Comparison of ENCODE assay signal across 1 cellular context in the genomic region with DNA sequence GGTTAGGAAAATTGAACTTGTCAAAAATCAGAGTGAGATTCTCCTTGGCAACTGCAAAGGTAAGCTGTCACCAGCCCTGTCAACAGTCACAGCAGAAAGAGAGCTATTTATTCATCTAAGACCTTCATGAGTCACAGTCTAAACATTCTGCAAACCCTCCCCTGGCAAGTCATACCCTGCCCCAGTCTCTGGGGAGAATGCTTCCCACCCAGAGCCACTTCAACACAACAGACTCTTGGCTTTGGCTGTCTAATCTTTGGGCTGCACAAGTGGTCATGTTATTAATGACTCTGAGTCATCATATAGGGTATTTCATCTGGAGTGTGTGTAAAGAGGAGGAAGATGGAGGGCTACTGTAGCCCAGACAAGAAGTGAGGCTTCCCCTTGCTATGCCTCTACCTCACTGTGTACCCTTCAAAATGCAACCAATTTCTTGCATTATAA.
TF ChIP-seq lines count a peak whose summit lies in the region.

No MANE protein-coding gene starts in this region.

TF ChIP-seq in K562, 482 proteins besides CTCF, POLR2A, EP300 and RAD21 (continued from another document and continues in another):
- peak; percentile 10; the same call in 1 of the 2 replicates for TF ChIP-seq STAT5A (IDR thresholded peaks at IDR 0.05; ENCODE audit: borderline replicate concordance, low read length)
- no peak for TF ChIP-seq KAT2B (IDR thresholded peaks at IDR 0.05; ENCODE audit: low read depth, low read length)
- TF ChIP-seq ZNF431 (CRISPR knock-in tag; IDR thresholded peaks at IDR 0.05), result no peak
- no peak for TF ChIP-seq ELF4 (CRISPR knock-in tag; IDR thresholded peaks at IDR 0.05)
- TF ChIP-seq SPI1 (IDR thresholded peaks at IDR 0.05; ENCODE audit: borderline replicate concordance, low read depth, low read length), result no peak
- TF ChIP-seq BRF1 (IDR thresholded peaks at IDR 0.05; ENCODE audit: borderline replicate concordance, extremely low read depth, insufficient read length), result no peak
- no peak for TF ChIP-seq RERE (CRISPR knock-in tag; IDR thresholded peaks at IDR 0.05; ENCODE audit: borderline replicate concordance)
- peak in 1 of 2 experiments; percentile 53; a peak in 1 of 4 replicates for TF ChIP-seq TRIM24 (IDR thresholded peaks at IDR 0.05)
- no peak for TF ChIP-seq BRCA1 (IDR thresholded peaks at IDR 0.05)
- no peak for TF ChIP-seq BRCA1 (CRISPR knock-in tag; IDR thresholded peaks at IDR 0.05)
- TF ChIP-seq, protein P1, sequence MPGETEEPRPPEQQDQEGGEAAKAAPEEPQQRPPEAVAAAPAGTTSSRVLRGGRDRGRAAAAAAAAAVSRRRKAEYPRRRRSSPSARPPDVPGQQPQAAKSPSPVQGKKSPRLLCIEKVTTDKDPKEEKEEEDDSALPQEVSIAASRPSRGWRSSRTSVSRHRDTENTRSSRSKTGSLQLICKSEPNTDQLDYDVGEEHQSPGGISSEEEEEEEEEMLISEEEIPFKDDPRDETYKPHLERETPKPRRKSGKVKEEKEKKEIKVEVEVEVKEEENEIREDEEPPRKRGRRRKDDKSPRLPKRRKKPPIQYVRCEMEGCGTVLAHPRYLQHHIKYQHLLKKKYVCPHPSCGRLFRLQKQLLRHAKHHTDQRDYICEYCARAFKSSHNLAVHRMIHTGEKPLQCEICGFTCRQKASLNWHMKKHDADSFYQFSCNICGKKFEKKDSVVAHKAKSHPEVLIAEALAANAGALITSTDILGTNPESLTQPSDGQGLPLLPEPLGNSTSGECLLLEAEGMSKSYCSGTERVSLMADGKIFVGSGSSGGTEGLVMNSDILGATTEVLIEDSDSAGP (CRISPR knock-in tag; IDR thresholded peaks at IDR 0.05), result no peak
- no peak for TF ChIP-seq GTF2E2 (tag; IDR thresholded peaks at IDR 0.05)
- no peak for TF ChIP-seq FUS (optimal IDR thresholded peaks at IDR 0.05; ENCODE audit: low read depth, low read length)
- TF ChIP-seq KLF6 (CRISPR knock-in tag; IDR thresholded peaks at IDR 0.05; ENCODE audit: borderline replicate concordance), result no peak
- TF ChIP-seq GABPA (tag; conservative IDR thresholded peaks at IDR 0.05; ENCODE audit: low read depth), result no peak
- TF ChIP-seq ZEB2 (IDR thresholded peaks at IDR 0.05), result no peak
- TF ChIP-seq, protein P2, sequence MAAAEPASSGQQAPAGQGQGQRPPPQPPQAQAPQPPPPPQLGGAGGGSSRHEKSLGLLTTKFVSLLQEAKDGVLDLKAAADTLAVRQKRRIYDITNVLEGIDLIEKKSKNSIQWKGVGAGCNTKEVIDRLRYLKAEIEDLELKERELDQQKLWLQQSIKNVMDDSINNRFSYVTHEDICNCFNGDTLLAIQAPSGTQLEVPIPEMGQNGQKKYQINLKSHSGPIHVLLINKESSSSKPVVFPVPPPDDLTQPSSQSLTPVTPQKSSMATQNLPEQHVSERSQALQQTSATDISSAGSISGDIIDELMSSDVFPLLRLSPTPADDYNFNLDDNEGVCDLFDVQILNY (CRISPR knock-in tag; IDR thresholded peaks at IDR 0.05), result no peak
- no peak for TF ChIP-seq PBX2 (CRISPR knock-in tag; IDR thresholded peaks at IDR 0.05; ENCODE audit: low read depth)
- TF ChIP-seq PBX2 (tag; conservative IDR thresholded peaks at IDR 0.05; ENCODE audit: low read depth), result peak; percentile 70
- TF ChIP-seq SUPT5H (IDR thresholded peaks at IDR 0.05), result no peak
- TF ChIP-seq, protein P3, sequence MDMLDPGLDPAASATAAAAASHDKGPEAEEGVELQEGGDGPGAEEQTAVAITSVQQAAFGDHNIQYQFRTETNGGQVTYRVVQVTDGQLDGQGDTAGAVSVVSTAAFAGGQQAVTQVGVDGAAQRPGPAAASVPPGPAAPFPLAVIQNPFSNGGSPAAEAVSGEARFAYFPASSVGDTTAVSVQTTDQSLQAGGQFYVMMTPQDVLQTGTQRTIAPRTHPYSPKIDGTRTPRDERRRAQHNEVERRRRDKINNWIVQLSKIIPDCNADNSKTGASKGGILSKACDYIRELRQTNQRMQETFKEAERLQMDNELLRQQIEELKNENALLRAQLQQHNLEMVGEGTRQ (CRISPR knock-in tag; IDR thresholded peaks at IDR 0.05), result no peak
- TF ChIP-seq FIP1L1 (IDR thresholded peaks at IDR 0.05; ENCODE audit: low read depth, low read length, poor library complexity, severe bottlenecking), result no peak
- no peak for TF ChIP-seq RBM25 (IDR thresholded peaks at IDR 0.05; ENCODE audit: low read depth, low read length, severe bottlenecking)
- TF ChIP-seq ZBTB26 (CRISPR knock-in tag; IDR thresholded peaks at IDR 0.05), result no peak
- TF ChIP-seq ZNF449 (CRISPR knock-in tag; IDR thresholded peaks at IDR 0.05), result no peak
- no peak for TF ChIP-seq NR2F6 (CRISPR knock-in tag; IDR thresholded peaks at IDR 0.05)
- no peak for TF ChIP-seq CBX8 (IDR thresholded peaks at IDR 0.05; ENCODE audit: borderline replicate concordance, extremely low read depth, low read depth, low read length, poor library complexity, severe bottlenecking)
- 0 out of 4 replicates have a peak, but pooled peaks of 1 of the 2 experiments have one; percentile 18 for TF ChIP-seq KDM1A (IDR thresholded peaks at IDR 0.05)
- no peak for TF ChIP-seq ETV6 (IDR thresholded peaks at IDR 0.05; ENCODE audit: borderline replicate concordance in 1 of 2, low read depth in 2 of 2, low read length in 1 of 2)
- no peak for TF ChIP-seq ETV6 (CRISPR knock-in tag; IDR thresholded peaks at IDR 0.05; ENCODE audit: borderline replicate concordance)
- TF ChIP-seq, protein P4, sequence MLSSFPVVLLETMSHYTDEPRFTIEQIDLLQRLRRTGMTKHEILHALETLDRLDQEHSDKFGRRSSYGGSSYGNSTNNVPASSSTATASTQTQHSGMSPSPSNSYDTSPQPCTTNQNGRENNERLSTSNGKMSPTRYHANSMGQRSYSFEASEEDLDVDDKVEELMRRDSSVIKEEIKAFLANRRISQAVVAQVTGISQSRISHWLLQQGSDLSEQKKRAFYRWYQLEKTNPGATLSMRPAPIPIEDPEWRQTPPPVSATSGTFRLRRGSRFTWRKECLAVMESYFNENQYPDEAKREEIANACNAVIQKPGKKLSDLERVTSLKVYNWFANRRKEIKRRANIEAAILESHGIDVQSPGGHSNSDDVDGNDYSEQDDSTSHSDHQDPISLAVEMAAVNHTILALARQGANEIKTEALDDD (IDR thresholded peaks at IDR 0.05), result no peak
- TF ChIP-seq NCOA1 (IDR thresholded peaks at IDR 0.05; ENCODE audit: low read depth), result no peak
- no peak for TF ChIP-seq TARDBP (IDR thresholded peaks at IDR 0.05)
- TF ChIP-seq CBFA2T2 (conservative IDR thresholded peaks at IDR 0.05), result peak; percentile 68
- 0 out of 4 replicates have a peak, but pooled peaks have one; percentile 32 to 55 for TF ChIP-seq TEAD1 (CRISPR knock-in tag; IDR thresholded peaks at IDR 0.05)
- TF ChIP-seq ZNF232 (CRISPR knock-in tag; IDR thresholded peaks at IDR 0.05), result no peak
- TF ChIP-seq SMARCA4 (IDR thresholded peaks at IDR 0.05), result peak; percentile 83
- TF ChIP-seq TCFL5 (CRISPR knock-in tag; conservative IDR thresholded peaks at IDR 0.05), result no peak
- TF ChIP-seq ILK (tag; IDR thresholded peaks at IDR 0.05; ENCODE audit: borderline replicate concordance, low read depth), result no peak
- no peak for TF ChIP-seq CBX3 (IDR thresholded peaks at IDR 0.05; ENCODE audit: borderline replicate concordance in 1 of 2, low read length in 2 of 2)
- TF ChIP-seq ADNP (tag; IDR thresholded peaks at IDR 0.05), result no peak
- TF ChIP-seq RBFOX2 (IDR thresholded peaks at IDR 0.05; ENCODE audit: low read depth, low read length), result no peak
- TF ChIP-seq TSHZ1 (CRISPR knock-in tag; IDR thresholded peaks at IDR 0.05), result no peak
